Comparison of ENCODE assay signal across 1 cellular context in the genomic region with DNA sequence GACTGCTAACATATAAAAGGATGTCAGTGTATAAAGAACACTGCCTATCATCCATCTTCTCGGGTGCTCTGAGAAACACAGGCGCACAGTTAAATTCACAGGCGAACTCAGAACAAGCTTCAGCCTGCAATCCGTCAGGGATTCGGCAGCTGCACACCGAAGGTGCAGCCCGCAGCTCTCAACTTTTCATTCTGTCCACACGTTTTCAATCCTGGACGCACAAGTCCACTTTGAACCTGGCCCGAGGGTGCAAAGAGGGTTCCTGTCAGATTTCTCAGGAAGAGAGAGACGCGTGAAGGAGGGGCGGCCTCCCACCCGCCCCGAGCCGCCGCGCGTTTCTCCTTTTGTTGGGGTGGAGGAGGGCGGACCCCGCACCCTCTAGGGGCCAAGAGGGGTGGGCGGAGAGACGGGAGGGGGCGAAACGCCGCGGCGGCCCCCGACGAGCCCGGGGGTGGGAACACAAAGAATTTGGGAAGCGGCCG.
TF ChIP-seq lines count a peak whose summit lies in the region.

No MANE protein-coding gene starts in this region.

TF ChIP-seq in GM12878, 131 proteins besides CTCF, POLR2A, EP300 and RAD21 (continued from another document):
- peak; percentile 30; the same call in 1 of the 2 replicates for TF ChIP-seq PKNOX1 (IDR thresholded peaks at IDR 0.05)
- TF ChIP-seq, protein P1, sequence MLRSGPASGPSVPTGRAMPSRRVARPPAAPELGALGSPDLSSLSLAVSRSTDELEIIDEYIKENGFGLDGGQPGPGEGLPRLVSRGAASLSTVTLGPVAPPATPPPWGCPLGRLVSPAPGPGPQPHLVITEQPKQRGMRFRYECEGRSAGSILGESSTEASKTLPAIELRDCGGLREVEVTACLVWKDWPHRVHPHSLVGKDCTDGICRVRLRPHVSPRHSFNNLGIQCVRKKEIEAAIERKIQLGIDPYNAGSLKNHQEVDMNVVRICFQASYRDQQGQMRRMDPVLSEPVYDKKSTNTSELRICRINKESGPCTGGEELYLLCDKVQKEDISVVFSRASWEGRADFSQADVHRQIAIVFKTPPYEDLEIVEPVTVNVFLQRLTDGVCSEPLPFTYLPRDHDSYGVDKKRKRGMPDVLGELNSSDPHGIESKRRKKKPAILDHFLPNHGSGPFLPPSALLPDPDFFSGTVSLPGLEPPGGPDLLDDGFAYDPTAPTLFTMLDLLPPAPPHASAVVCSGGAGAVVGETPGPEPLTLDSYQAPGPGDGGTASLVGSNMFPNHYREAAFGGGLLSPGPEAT (IDR thresholded peaks at IDR 0.05; ENCODE audit: low read depth): 0 out of 2 replicates have a peak, but pooled peaks have one; percentile 26
- 0 out of 4 replicates have a peak, but pooled peaks of 1 of the 2 experiments have one; percentile 13 for TF ChIP-seq IKZF2 (IDR thresholded peaks at IDR 0.05)
- no peak for TF ChIP-seq NKRF (conservative IDR thresholded peaks at IDR 0.05)
- TF ChIP-seq EGR1 (IDR thresholded peaks at IDR 0.05; ENCODE audit: borderline replicate concordance in 1 of 2, low read depth in 2 of 2, low read length in 2 of 2): peak in 1 of 2 experiments; percentile 32; a peak in 1 of 3 replicates
- TF ChIP-seq BMI1 (IDR thresholded peaks at IDR 0.05; ENCODE audit: borderline replicate concordance): no peak
- no peak for TF ChIP-seq ATF3 (IDR thresholded peaks at IDR 0.05; ENCODE audit: borderline replicate concordance, extremely low read depth, low read depth, low read length)
- TF ChIP-seq NBN (IDR thresholded peaks at IDR 0.05): 0 out of 2 replicates have a peak, but pooled peaks have one; percentile 36
